9 cellular contexts compared by ENCODE assay signal in the genomic region with DNA sequence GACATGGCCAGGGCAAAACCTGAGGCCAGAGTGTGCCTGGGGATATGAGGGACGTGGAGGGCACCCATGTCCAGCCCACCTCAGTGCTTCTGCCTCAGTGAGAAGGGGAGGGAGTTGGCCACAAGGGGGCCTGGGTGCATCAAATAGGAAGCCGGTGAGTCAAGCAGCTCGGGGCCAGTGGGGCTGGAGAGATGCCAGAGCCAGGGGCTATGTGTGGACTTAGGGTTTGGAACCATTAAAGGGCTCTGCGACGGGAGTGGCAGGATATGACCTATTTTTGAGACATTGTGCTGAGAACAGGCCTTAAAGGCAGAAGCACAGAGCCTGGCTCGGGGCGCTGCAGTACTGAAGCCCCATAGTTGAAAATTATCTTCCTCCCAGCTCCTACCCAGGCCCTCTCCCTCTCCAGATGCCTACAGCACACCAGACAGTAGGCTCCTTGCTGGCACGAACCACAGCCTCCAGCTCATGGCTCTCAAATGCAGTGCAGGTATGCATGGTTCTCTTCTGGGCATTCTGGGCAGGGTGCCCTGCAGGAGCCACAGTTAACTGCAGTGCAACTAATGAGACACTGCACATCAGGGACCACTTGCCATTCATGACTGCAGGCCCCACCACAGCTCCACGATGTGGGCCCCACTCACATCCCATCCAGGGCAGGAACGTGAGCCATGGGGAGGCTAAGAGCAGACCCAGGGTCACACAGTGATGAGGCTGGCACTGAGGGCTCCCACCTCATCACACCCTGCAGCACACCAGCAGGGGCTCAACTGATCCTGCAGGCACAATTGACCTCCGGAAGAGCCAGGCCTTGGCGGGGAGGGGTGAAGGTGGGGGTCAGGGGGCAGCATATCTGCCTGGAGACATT. TPM values are rescaled to one million over a fixed set of nuclear protein-coding genes. Genes with fewer than 3 reads are reported as not detected.
DNase-seq lines count a peak whose midpoint lies in the region; ATAC-seq, FAIRE-seq and TF ChIP-seq lines count a peak whose summit lies in the region.
"Had no signal": no experiment of that assay in that cellular context is flagged by ENCODE, and none has a peak within 500 bp of the region (broad histone marks: within the 10 kb centered on the region; RNA-seq: fewer than 3 reads in every experiment).

No MANE protein-coding gene starts in this region.

- peaks cover 29% of the 10 kb centered on the region for H3K4me1 Mint-ChIP-seq in CD8-positive, alpha-beta T cell (ENCODE audit: low read depth)
- peaks cover 11% of the 10 kb centered on the region for H3K4me1 Mint-ChIP-seq in astrocyte (ENCODE audit: low read depth, unreplicated experiment)

- DNase-seq in CD8-positive, alpha-beta T cell = peak in 5 of 7 experiments; percentile 22 to 59 (median 47)
- peak; percentile 73 for DNase-seq in HEK293T (ENCODE audit: extremely low spot score)
- peak; percentile 79 for DNase-seq in RCC 7860 (ENCODE audit: low spot score)
- peak; percentile 71 for DNase-seq in astrocyte (ENCODE audit: low read depth)
- DNase-seq in left ventricle myocardium superior = peak; percentile 87
- DNase-seq in retinal pigment epithelial cell (ENCODE audit: low read depth) = no peak

- no peak overlapping the region for H3K4me3 ChIP-seq in CD8-positive, alpha-beta T cell (ENCODE audit: low read depth, low read length)
- H3K4me3 ChIP-seq in astrocyte (ENCODE audit: insufficient read depth, low read depth, low read length) = no peak overlapping the region
- H3K4me3 ChIP-seq in retinal pigment epithelial cell (ENCODE audit: low read length) = no peak overlapping the region

- H3K9me3 Mint-ChIP-seq in CD8-positive, alpha-beta T cell = no peaks in the 10 kb centered on the region
- H3K9me3 Mint-ChIP-seq in astrocyte (ENCODE audit: unreplicated experiment) = no peaks in the 10 kb centered on the region
- H3K9me3 Mint-ChIP-seq: stimulated activated naive CD8-positive, alpha-beta T cell treated with anti-CD3 and anti-CD28 coated beads, Interleukin-15, Interleukin-2, amounts not matched to agents 100 ng/mL and 50 ng/mL, for 24 hours had no signal

- no peak overlapping the region for H2AFZ ChIP-seq in astrocyte (ENCODE audit: low read depth, low read length)

- intact Hi-C loops in CD8-positive, alpha-beta T cell (cut with DNase I, micrococcal nuclease) = loop anchor here in 1 of 2 experiments (1.0 kb wide), 1 partner anchor 10 kb away; a partner anchor contains a TSS
- intact Hi-C loops in left ventricle myocardium superior (cut with micrococcal nuclease) = no loop called here

- FAIRE-seq in RCC 7860 (lab: Jason Lieb, UNC) (peak; percentile 56), astrocyte (lab: Jason Lieb, UNC) (peak; percentile 52)

- peak overlapping the region; percentile 79 for H3K27ac Mint-ChIP-seq in CD8-positive, alpha-beta T cell
- peak overlapping the region; percentile 29 for H3K27ac Mint-ChIP-seq in astrocyte (ENCODE audit: unreplicated experiment)
- H3K27ac Mint-ChIP-seq: stimulated activated naive CD8-positive, alpha-beta T cell treated with anti-CD3 and anti-CD28 coated beads, Interleukin-15, Interleukin-2, amounts not matched to agents 100 ng/mL and 50 ng/mL, for 24 hours had no signal

- H3K36me3 Mint-ChIP-seq in CD8-positive, alpha-beta T cell = peaks cover 50% of the 10 kb centered on the region
- peaks cover 13% of the 10 kb centered on the region for H3K36me3 Mint-ChIP-seq in astrocyte (ENCODE audit: low read depth, unreplicated experiment)

- peak overlapping the region; percentile 73 for H3K4me2 ChIP-seq in astrocyte (ENCODE audit: low read length)

- H3K4me1 ChIP-seq in CD8-positive, alpha-beta T cell (ENCODE audit: insufficient read depth, low read length) = peaks cover 19% of the 10 kb centered on the region
- H3K4me1 ChIP-seq in astrocyte (ENCODE audit: insufficient read depth, low read length) = peaks cover 26% of the 10 kb centered on the region

- no peak overlapping the region for H3K4me3 Mint-ChIP-seq in CD8-positive, alpha-beta T cell
- H3K4me3 Mint-ChIP-seq in astrocyte (ENCODE audit: unreplicated experiment) = no peak overlapping the region
- H3K4me3 Mint-ChIP-seq: stimulated activated naive CD8-positive, alpha-beta T cell treated with anti-CD3 and anti-CD28 coated beads, Interleukin-15, Interleukin-2, amounts not matched to agents 100 ng/mL and 50 ng/mL, for 24 hours had no signal

- peak overlapping the region; percentile 42 for H3K9ac ChIP-seq in astrocyte (ENCODE audit: low read length)

- TF ChIP-seq CTCF in CD8-positive, alpha-beta T cell (IDR thresholded peaks at IDR 0.05) = peak; percentile 53
- TF ChIP-seq CTCF in astrocyte (IDR thresholded peaks at IDR 0.05; ENCODE audit: insufficient read depth, low read depth, low read length) (peak; percentile 72), retinal pigment epithelial cell (conservative IDR thresholded peaks at IDR 0.05; ENCODE audit: low read depth, low read length) (peak; percentile 91)

- H3K36me3 ChIP-seq in CD8-positive, alpha-beta T cell (ENCODE audit: insufficient read depth, low read length) = peaks cover 37% of the 10 kb centered on the region
- H3K36me3 ChIP-seq in astrocyte (ENCODE audit: insufficient read depth, low read length) = peaks cover 3% of the 10 kb centered on the region

- CTCF ChIA-PET in CD8-positive, alpha-beta T cell (lab: Charles Lee) = interaction anchor here (0.6 to 1.3 kb wide), 5 partner anchors 8 to 513 kb away, joined by 3 to 6 read pairs (median 3); no protein-coding TSS in a partner anchor
- CTCF ChIA-PET in HEK293T (lab: Yijun Ruan, JAX) = interaction anchor here (0.5 to 1.0 kb wide), 4 partner anchors 9 to 128 kb away, joined by 3 to 5 read pairs (median 4); a partner anchor contains a TSS

- no peaks in the 10 kb centered on the region for H3K27me3 ChIP-seq in CD8-positive, alpha-beta T cell (ENCODE audit: insufficient read depth, low read length)
- H3K27me3 ChIP-seq in astrocyte (ENCODE audit: insufficient read depth, low read length) = no peaks in the 10 kb centered on the region

- peaks cover under 1% of the 10 kb centered on the region for H4K20me1 ChIP-seq in astrocyte (ENCODE audit: insufficient read depth, low read length)

- H3K27me3 Mint-ChIP-seq in CD8-positive, alpha-beta T cell (ENCODE audit: low read depth) = no peaks in the 10 kb centered on the region
- no peaks in the 10 kb centered on the region for H3K27me3 Mint-ChIP-seq in astrocyte (ENCODE audit: low read depth, unreplicated experiment)
- H3K27me3 Mint-ChIP-seq: stimulated activated naive CD8-positive, alpha-beta T cell treated with anti-CD3 and anti-CD28 coated beads, Interleukin-15, Interleukin-2, amounts not matched to agents 100 ng/mL and 50 ng/mL, for 24 hours had no signal

- no peaks in the 10 kb centered on the region for H3K79me2 ChIP-seq in astrocyte (ENCODE audit: insufficient read depth, low read length)

- POLR2A ChIA-PET in CD8-positive, alpha-beta T cell (lab: Charles Lee) = interaction anchor here (0.8 to 1.1 kb wide), 3 partner anchors 9 to 50 kb away, joined by 3 to 4 read pairs (median 3); no protein-coding TSS in a partner anchor
- POLR2A ChIA-PET in HEK293T (lab: Yijun Ruan, JAX) = interaction anchor here (0.7 to 1.5 kb wide), 6 partner anchors 10 to 128 kb away, joined by 3 read pairs; a partner anchor contains a TSS

- no peaks in the 10 kb centered on the region for H3K9me3 ChIP-seq in CD8-positive, alpha-beta T cell (ENCODE audit: low read length)
- H3K9me3 ChIP-seq in astrocyte (ENCODE audit: insufficient read depth, low read depth, low read length) = no peaks in the 10 kb centered on the region

- no peak overlapping the region for H3K27ac ChIP-seq in CD8-positive, alpha-beta T cell (ENCODE audit: low read depth, low read length)
- H3K27ac ChIP-seq in astrocyte (ENCODE audit: low read depth, low read length) = peak overlapping the region; percentile 36

- ATAC-seq in CD8-positive, alpha-beta T cell = peak; percentile 51
- peak; percentile 51 for ATAC-seq in left ventricle myocardium superior
- ATAC-seq in GM21825 (IDR thresholded peaks at IDR 0.05; ENCODE audit: unreplicated experiment) = no peak
- ATAC-seq in HG02623 (IDR thresholded peaks at IDR 0.05; ENCODE audit: unreplicated experiment) = no peak

TF ChIP-seq in HEK293T, 16 proteins besides CTCF, POLR2A, EP300 and RAD21:
- TF ChIP-seq LEF1 (IDR thresholded peaks at IDR 0.05; ENCODE audit: borderline replicate concordance) = no peak
- no peak for TF ChIP-seq ARNT (IDR thresholded peaks at IDR 0.05)
- no peak for TF ChIP-seq HDGF (IDR thresholded peaks at IDR 0.05; ENCODE audit: borderline replicate concordance)
- TF ChIP-seq FOXK2 (IDR thresholded peaks at IDR 0.05) = no peak
- TF ChIP-seq SUZ12 (IDR thresholded peaks at IDR 0.05) = no peak
- TF ChIP-seq FOXA1 (IDR thresholded peaks at IDR 0.05) = no peak
- TF ChIP-seq SP1 (IDR thresholded peaks at IDR 0.05) = no peak

RNA-seq across cellular contexts. Expression of a gene that starts 7.2 kb away (rescaled TPM):
- 1 to 10 TPM; 1.1 to 1.5 TPM for total RNA-seq in CD8-positive, alpha-beta T cell
- total RNA-seq in astrocyte (0.70 and 0.79 TPM in 2 replicates), left ventricle myocardium superior (967 TPM)

RNA-seq across cellular contexts. Expression of a gene that starts 9.7 kb away (rescaled TPM):
- 10 to 100 TPM; 35.7 to 42.0 TPM for total RNA-seq in CD8-positive, alpha-beta T cell
- total RNA-seq in astrocyte = 9.6 and 10.6 TPM in 2 replicates
- 17.6 TPM for total RNA-seq in left ventricle myocardium superior

RNA-seq across cellular contexts. Expression of a gene that starts 28.1 kb away (rescaled TPM):
- 10 to 100 TPM; 82.1 to 84.8 TPM for total RNA-seq in CD8-positive, alpha-beta T cell
- total RNA-seq in astrocyte (85.0 and 94.9 TPM in 2 replicates), left ventricle myocardium superior (31.2 TPM)

RNA-seq across cellular contexts. Expression of a gene that starts 31.5 kb away (rescaled TPM):
- 10 to 100 TPM; 15.9 to 22.6 TPM for total RNA-seq in CD8-positive, alpha-beta T cell
- total RNA-seq in astrocyte = 65.0 and 102 TPM in 2 replicates
- 18.4 TPM for total RNA-seq in left ventricle myocardium superior

RNA-seq across cellular contexts. Expression of a gene that starts 50.8 kb away (rescaled TPM):
- 10 to 100 TPM; 44.0 to 48.9 TPM for total RNA-seq in CD8-positive, alpha-beta T cell
- 59.9 and 67.7 TPM in 2 replicates for total RNA-seq in astrocyte
- 92.9 TPM for total RNA-seq in left ventricle myocardium superior

Comparison
In these comparisons a context has a peak if more than half of its experiments do, and no peak if none do; other contexts are left out.
1. ATAC-seq: peak in CD8-positive, alpha-beta T cell (single experiment) and left ventricle myocardium superior (single experiment); none in GM21825 (single experiment) and HG02623 (single experiment).
2. RNA of a gene that starts 7.2 kb away (total RNA-seq): 967 TPM in left ventricle myocardium superior (single experiment); 1.1 to 1.5 TPM in CD8-positive, alpha-beta T cell and 0.70 to 0.79 TPM in astrocyte; every median in the first group is over 100 times any median in the second.
3. Peak in every context shown above with its lines, with median percentiles within 50 percentile points of each other: CTCF ChIP-seq.